Comparison of ENCODE assay signal across 33 cellular contexts in the genomic region with DNA sequence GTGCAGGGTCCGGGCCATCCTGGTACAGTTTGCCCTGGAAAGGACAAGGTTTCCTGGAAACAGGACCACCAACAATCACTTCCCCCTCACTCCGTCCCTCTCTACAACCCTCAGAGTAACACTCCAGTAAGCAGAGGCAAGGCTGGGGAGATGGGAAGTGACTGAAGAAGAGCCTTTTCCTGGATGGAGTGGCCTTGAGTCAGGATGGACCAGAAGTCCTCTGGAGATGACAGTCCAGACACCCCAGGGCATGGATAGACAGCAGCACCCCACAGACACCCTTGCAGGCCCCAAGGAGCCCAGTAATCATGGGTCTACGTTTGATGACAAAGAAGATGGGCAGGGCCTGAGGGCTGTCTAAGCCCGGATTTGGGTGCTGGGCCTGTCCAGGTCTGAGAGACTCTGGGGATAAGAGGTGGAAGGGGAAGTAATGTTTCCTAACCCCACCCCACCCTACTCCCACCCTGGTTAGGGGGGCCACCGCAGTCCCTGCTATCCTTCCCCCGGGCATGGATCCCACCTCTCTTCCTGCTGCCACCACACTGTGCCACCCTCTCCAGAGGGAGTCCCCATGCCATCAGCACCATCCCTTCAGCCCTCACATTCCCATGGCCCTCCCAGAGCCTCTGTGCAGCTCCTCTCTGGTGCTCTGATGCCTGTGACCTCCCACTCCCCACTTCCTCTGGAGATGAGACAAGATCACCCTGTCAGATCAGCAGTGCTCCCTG. TPM values are rescaled to one million over a fixed set of nuclear protein-coding genes. Genes with fewer than 3 reads are reported as not detected.
"Had no signal": no experiment of that assay in that cellular context is flagged by ENCODE, and none has a peak within 500 bp of the region (broad histone marks: within the 10 kb centered on the region; RNA-seq: fewer than 3 reads in every experiment).

No MANE protein-coding gene starts in this region.

- DNase-seq: activated CD4-positive, alpha-beta memory T cell treated with anti-CD3 and anti-CD28 coated beads, Interleukin-2, amount 10 ng/mL, durations not matched to agents 7 days and 5 days; activated CD4-positive, alpha-beta T cell treated with anti-CD3 and anti-CD28 coated beads for 1 hour; activated CD4-positive, alpha-beta T cell treated with anti-CD3 and anti-CD28 coated beads, Interleukin-2, amount 10 ng/mL, durations not matched to agents 7 days and 5 days; activated CD8-positive, alpha-beta memory T cell treated with anti-CD3 and anti-CD28 coated beads, Interleukin-2, amount 50 U/mL, for 48 hours; activated gamma-delta T cell; activated naive CD4-positive, alpha-beta T cell treated with anti-CD3 and anti-CD28 coated beads, Interleukin-2, amount 10 ng/mL, durations not matched to agents 7 days and 5 days; activated naive CD8-positive, alpha-beta T cell treated with anti-CD3 and anti-CD28 coated beads, Interleukin-2, amount 10 ng/mL, durations not matched to agents 7 days and 5 days; activated T-cell treated with anti-CD3 and anti-CD28 coated beads, Interleukin-2, amount 50 U/mL, for 24 hours; esophagus squamous epithelium; foreskin melanocyte; heart right ventricle; left ventricle myocardium inferior; mesendoderm; stimulated activated CD4-positive, alpha-beta T cell treated with anti-CD3 and anti-CD28 coated beads, Interleukin-12 subunit alpha, Interleukin-12 subunit beta, amount 100 ng/mL, for 4 hours; stimulated activated CD4-positive, alpha-beta T cell treated with anti-CD3 and anti-CD28 coated beads, Interleukin-4, amount 100 ng/mL, for 1 hour; stimulated activated naive CD8-positive, alpha-beta T cell treated with anti-CD3 and anti-CD28 coated beads, Interleukin-15, Interleukin-2, amounts not matched to agents 100 U/mL and 50 U/mL, for 24 hours; T1000; testis; transverse colon had no signal

- H3K36me3 ChIP-seq: ascending aorta, cardiac muscle cell, esophagus squamous epithelium, heart right ventricle, left ventricle myocardium inferior, transverse colon had no signal

- H3K9me3 ChIP-seq: ascending aorta, esophagus squamous epithelium, heart right ventricle, left ventricle myocardium inferior, testis, transverse colon had no signal

- H3K4me3 Mint-ChIP-seq: activated CD4-positive, alpha-beta memory T cell treated with anti-CD3 and anti-CD28 coated beads, Interleukin-2, amount 10 ng/mL, durations not matched to agents 7 days and 5 days; activated CD4-positive, alpha-beta T cell treated with anti-CD3 and anti-CD28 coated beads, Interleukin-2, amount 10 ng/mL, durations not matched to agents 7 days and 5 days; activated naive CD4-positive, alpha-beta T cell treated with anti-CD3 and anti-CD28 coated beads, Interleukin-2, amount 10 ng/mL, durations not matched to agents 7 days and 5 days; activated naive CD8-positive, alpha-beta T cell treated with anti-CD3 and anti-CD28 coated beads, Interleukin-2, amount 10 ng/mL, durations not matched to agents 7 days and 5 days; activated T-cell treated with anti-CD3 and anti-CD28 coated beads, Interleukin-2, amount 50 U/mL, for 24 hours; brain; natural killer cell treated with Interleukin-12 subunit alpha and Interleukin-12 subunit beta and Interleukin-15 and Interleukin-18, amount 100 ng/mL, for 72 hours; T-helper 1 cell treated with Interleukin-12 subunit alpha and Interleukin-12 subunit beta and Interleukin-4 antibody, amounts not matched to agents 30 μg/mL and 1 μg/mL, for 36 hours had no signal

- H3K4me1 ChIP-seq: ascending aorta, testis, transverse colon had no signal

- H3K27me3 ChIP-seq: ascending aorta, cardiac muscle cell, testis, transverse colon had no signal

- H3K36me3 Mint-ChIP-seq: activated naive CD4-positive, alpha-beta T cell treated with anti-CD3 and anti-CD28 coated beads, Interleukin-2, amount 10 ng/mL, durations not matched to agents 7 days and 5 days; activated naive CD8-positive, alpha-beta T cell treated with anti-CD3 and anti-CD28 coated beads, Interleukin-2, amount 10 ng/mL, durations not matched to agents 7 days and 5 days; brain; natural killer cell treated with Interleukin-12 subunit alpha and Interleukin-12 subunit beta and Interleukin-15 and Interleukin-18, amount 100 ng/mL, for 72 hours had no signal

- H3K27ac Mint-ChIP-seq: activated CD4-positive, alpha-beta memory T cell treated with anti-CD3 and anti-CD28 coated beads, Interleukin-2, amount 10 ng/mL, durations not matched to agents 7 days and 5 days; activated CD4-positive, alpha-beta T cell treated with anti-CD3 and anti-CD28 coated beads, Interleukin-2, amount 10 ng/mL, durations not matched to agents 7 days and 5 days; activated naive CD4-positive, alpha-beta T cell treated with anti-CD3 and anti-CD28 coated beads, Interleukin-2, amount 10 ng/mL, durations not matched to agents 7 days and 5 days; activated naive CD8-positive, alpha-beta T cell treated with anti-CD3 and anti-CD28 coated beads, Interleukin-2, amount 10 ng/mL, durations not matched to agents 7 days and 5 days; activated T-cell treated with anti-CD3 and anti-CD28 coated beads, Interleukin-2, amount 50 U/mL, for 24 hours; brain; natural killer cell treated with Interleukin-12 subunit alpha and Interleukin-12 subunit beta and Interleukin-15 and Interleukin-18, amount 100 ng/mL, for 72 hours; T-helper 1 cell treated with Interleukin-12 subunit alpha and Interleukin-12 subunit beta and Interleukin-4 antibody, amounts not matched to agents 30 μg/mL and 1 μg/mL, for 36 hours had no signal

- H3K4me3 ChIP-seq: ascending aorta, cardiac muscle cell, esophagus squamous epithelium, heart right ventricle, left ventricle myocardium inferior, lung, skin epidermis, testis, transverse colon had no signal

- H3K9me3 Mint-ChIP-seq: activated CD4-positive, alpha-beta memory T cell treated with anti-CD3 and anti-CD28 coated beads, Interleukin-2, amount 10 ng/mL, durations not matched to agents 7 days and 5 days; activated CD4-positive, alpha-beta T cell treated with anti-CD3 and anti-CD28 coated beads, Interleukin-2, amount 10 ng/mL, durations not matched to agents 7 days and 5 days; activated naive CD4-positive, alpha-beta T cell treated with anti-CD3 and anti-CD28 coated beads, Interleukin-2, amount 10 ng/mL, durations not matched to agents 7 days and 5 days; activated naive CD8-positive, alpha-beta T cell treated with anti-CD3 and anti-CD28 coated beads, Interleukin-2, amount 10 ng/mL, durations not matched to agents 7 days and 5 days; activated T-cell treated with anti-CD3 and anti-CD28 coated beads, Interleukin-2, amount 50 U/mL, for 24 hours; brain; natural killer cell treated with Interleukin-12 subunit alpha and Interleukin-12 subunit beta and Interleukin-15 and Interleukin-18, amount 100 ng/mL, for 72 hours; T-helper 1 cell treated with Interleukin-12 subunit alpha and Interleukin-12 subunit beta and Interleukin-4 antibody, amounts not matched to agents 30 μg/mL and 1 μg/mL, for 36 hours had no signal

- H3K4me1 Mint-ChIP-seq: activated CD4-positive, alpha-beta memory T cell treated with anti-CD3 and anti-CD28 coated beads, Interleukin-2, amount 10 ng/mL, durations not matched to agents 7 days and 5 days; activated CD4-positive, alpha-beta T cell treated with anti-CD3 and anti-CD28 coated beads, Interleukin-2, amount 10 ng/mL, durations not matched to agents 7 days and 5 days; activated naive CD4-positive, alpha-beta T cell treated with anti-CD3 and anti-CD28 coated beads, Interleukin-2, amount 10 ng/mL, durations not matched to agents 7 days and 5 days; activated naive CD8-positive, alpha-beta T cell treated with anti-CD3 and anti-CD28 coated beads, Interleukin-2, amount 10 ng/mL, durations not matched to agents 7 days and 5 days; brain had no signal

- ATAC-seq: heart right ventricle; natural killer cell treated with Interleukin-12 subunit alpha and Interleukin-12 subunit beta and Interleukin-15 and Interleukin-18, amount 100 ng/mL, for 72 hours; sciatic nerve; stimulated activated naive CD8-positive, alpha-beta T cell treated with anti-CD3 and anti-CD28 coated beads, Interleukin-15, Interleukin-2, amounts not matched to agents 100 U/mL and 50 U/mL, for 24 hours had no signal

- H3K27ac ChIP-seq: ascending aorta, cardiac muscle cell, esophagus squamous epithelium, heart right ventricle, left ventricle myocardium inferior, skin epidermis, testis, transverse colon had no signal

RNA-seq across cellular contexts. Expression of a gene that starts 7.2 kb away (rescaled TPM):
- total RNA-seq: activated CD4-positive, alpha-beta memory T cell treated with anti-CD3 and anti-CD28 coated beads, Interleukin-2, amount 10 ng/mL, durations not matched to agents 7 days and 5 days; activated CD4-positive, alpha-beta T cell treated with anti-CD3 and anti-CD28 coated beads, Interleukin-2, amount 10 ng/mL, durations not matched to agents 7 days and 5 days; cardiac muscle cell; chondrocyte; glomerular endothelial cell; myocyte; osteoblast had no signal

RNA-seq across cellular contexts. Expression of a gene that starts 18.2 kb away (rescaled TPM):
- total RNA-seq: activated CD4-positive, alpha-beta memory T cell treated with anti-CD3 and anti-CD28 coated beads, Interleukin-2, amount 10 ng/mL, durations not matched to agents 7 days and 5 days; activated CD4-positive, alpha-beta T cell treated with anti-CD3 and anti-CD28 coated beads, Interleukin-2, amount 10 ng/mL, durations not matched to agents 7 days and 5 days; activated naive CD8-positive, alpha-beta T cell treated with anti-CD3 and anti-CD28 coated beads, Interleukin-2, amount 10 ng/mL, durations not matched to agents 7 days and 5 days; ascending aorta; cardiac muscle cell; chondrocyte; glomerular endothelial cell; heart right ventricle; left ventricle myocardium inferior; lung; mononuclear cell; myocyte; natural killer cell treated with Interleukin-12 subunit alpha and Interleukin-12 subunit beta and Interleukin-15 and Interleukin-18, amount 100 ng/mL, for 72 hours; osteoblast; posterior vena cava; sciatic nerve; testis; transverse colon had no signal
- polyA plus RNA-seq: cardiac muscle cell, heart right ventricle, lung had no signal

RNA-seq across cellular contexts. Expression of a gene that starts 22.7 kb away (rescaled TPM):
- total RNA-seq: activated CD4-positive, alpha-beta memory T cell treated with anti-CD3 and anti-CD28 coated beads, Interleukin-2, amount 10 ng/mL, durations not matched to agents 7 days and 5 days; activated CD4-positive, alpha-beta T cell treated with anti-CD3 and anti-CD28 coated beads, Interleukin-2, amount 10 ng/mL, durations not matched to agents 7 days and 5 days; activated naive CD8-positive, alpha-beta T cell treated with anti-CD3 and anti-CD28 coated beads, Interleukin-2, amount 10 ng/mL, durations not matched to agents 7 days and 5 days; ascending aorta; cardiac muscle cell; chondrocyte; glomerular endothelial cell; myocyte; natural killer cell treated with Interleukin-12 subunit alpha and Interleukin-12 subunit beta and Interleukin-15 and Interleukin-18, amount 100 ng/mL, for 72 hours; osteoblast; testis; transverse colon had no signal
- polyA plus RNA-seq: cardiac muscle cell had no signal

RNA-seq across cellular contexts. Expression of a gene that starts 40.4 kb away (rescaled TPM):
- total RNA-seq: chondrocyte, glomerular endothelial cell, myocyte had no signal
- polyA plus RNA-seq: cardiac muscle cell had no signal

RNA-seq across cellular contexts. Expression of a gene that starts 49.4 kb away (rescaled TPM):
- total RNA-seq: activated CD4-positive, alpha-beta memory T cell treated with anti-CD3 and anti-CD28 coated beads, Interleukin-2, amount 10 ng/mL, durations not matched to agents 7 days and 5 days; activated CD4-positive, alpha-beta T cell treated with anti-CD3 and anti-CD28 coated beads, Interleukin-2, amount 10 ng/mL, durations not matched to agents 7 days and 5 days; activated naive CD8-positive, alpha-beta T cell treated with anti-CD3 and anti-CD28 coated beads, Interleukin-2, amount 10 ng/mL, durations not matched to agents 7 days and 5 days; ascending aorta; cardiac muscle cell; chondrocyte; glomerular endothelial cell; heart right ventricle; left ventricle myocardium inferior; mononuclear cell; myocyte; natural killer cell treated with Interleukin-12 subunit alpha and Interleukin-12 subunit beta and Interleukin-15 and Interleukin-18, amount 100 ng/mL, for 72 hours; osteoblast; posterior vena cava; sciatic nerve; transverse colon had no signal
- polyA plus RNA-seq: heart right ventricle had no signal
